In genomic region chr3:52084954-52085730, GRCh38 we compare ENCODE assay signal across 15 cellular contexts. TPM values are rescaled to one million over a fixed set of nuclear protein-coding genes. Genes with fewer than 3 reads are reported as not detected.
A peak's percentile ranks its signal among the peaks of the same experiment; 100 is the strongest.
DNase-seq lines count a peak whose midpoint lies in the region; TF ChIP-seq lines count a peak whose summit lies in the region.
"Had no signal": no experiment of that assay in that cellular context is flagged by ENCODE, and none has a peak within 500 bp of the region (broad histone marks: within the 10 kb centered on the region; RNA-seq: fewer than 3 reads in every experiment).

No MANE protein-coding gene starts in this region.

- CTCF ChIA-PET in activated CD4-positive, alpha-beta memory T cell treated with anti-CD3 and anti-CD28 coated beads, Interleukin-2, amount 10 ng/mL, durations not matched to agents 7 days and 5 days (lab: Charles Lee) = interaction anchor here (1.5 to 1.6 kb wide), 2 partner anchors 32 to 36 kb away, joined by 4 to 5 read pairs; no protein-coding TSS in a partner anchor

- POLR2A ChIA-PET in activated CD4-positive, alpha-beta memory T cell treated with anti-CD3 and anti-CD28 coated beads, Interleukin-2, amount 10 ng/mL, durations not matched to agents 7 days and 5 days (lab: Charles Lee) = interaction anchor here (0.8 to 1.7 kb wide), 3 partner anchors 10 to 32 kb away, joined by 3 to 7 read pairs (median 3); partner anchors contain the start of gene DUSP7

- peaks cover 24% of the 10 kb centered on the region for H3K4me1 Mint-ChIP-seq in activated CD4-positive, alpha-beta T cell treated with anti-CD3 and anti-CD28 coated beads, Interleukin-2, amount 10 ng/mL, durations not matched to agents 24 days and 14 days
- peaks cover 17% of the 10 kb centered on the region for H3K4me1 Mint-ChIP-seq in endothelial cell (ENCODE audit: unreplicated experiment)
- H3K4me1 Mint-ChIP-seq in activated CD4-positive, alpha-beta memory T cell treated with anti-CD3 and anti-CD28 coated beads, Interleukin-2, amount 10 ng/mL, durations not matched to agents 7 days and 5 days = peaks cover 23% of the 10 kb centered on the region

- H3K4me3 Mint-ChIP-seq in activated CD4-positive, alpha-beta T cell treated with anti-CD3 and anti-CD28 coated beads, Interleukin-2, amount 10 ng/mL, durations not matched to agents 24 days and 14 days = no peak overlapping the region
- H3K4me3 Mint-ChIP-seq in endothelial cell (ENCODE audit: unreplicated experiment) = no peak overlapping the region
- no peak overlapping the region for H3K4me3 Mint-ChIP-seq in activated CD4-positive, alpha-beta memory T cell treated with anti-CD3 and anti-CD28 coated beads, Interleukin-2, amount 10 ng/mL, durations not matched to agents 7 days and 5 days
- H3K4me3 Mint-ChIP-seq: naive thymus-derived CD4-positive, alpha-beta T cell; type B pancreatic cell had no signal

- TF ChIP-seq CTCF in endothelial cell (IDR thresholded peaks at IDR 0.05; ENCODE audit: unreplicated experiment) = no peak

- intact Hi-C loops in activated CD4-positive, alpha-beta T cell treated with anti-CD3 and anti-CD28 coated beads, Interleukin-2, amount 10 ng/mL, durations not matched to agents 24 days and 14 days (cut with micrococcal nuclease) = no loop called here
- intact Hi-C loops in posterior vena cava (cut with DNase I) = no loop called here

- no peaks in the 10 kb centered on the region for H3K27me3 Mint-ChIP-seq in activated CD4-positive, alpha-beta T cell treated with anti-CD3 and anti-CD28 coated beads, Interleukin-2, amount 10 ng/mL, durations not matched to agents 24 days and 14 days
- H3K27me3 Mint-ChIP-seq in endothelial cell (ENCODE audit: unreplicated experiment) = peaks cover 9% of the 10 kb centered on the region
- no peaks in the 10 kb centered on the region for H3K27me3 Mint-ChIP-seq in activated CD4-positive, alpha-beta memory T cell treated with anti-CD3 and anti-CD28 coated beads, Interleukin-2, amount 10 ng/mL, durations not matched to agents 7 days and 5 days
- H3K27me3 Mint-ChIP-seq: naive thymus-derived CD4-positive, alpha-beta T cell; type B pancreatic cell had no signal

- no peaks in the 10 kb centered on the region for H3K9me3 Mint-ChIP-seq in activated CD4-positive, alpha-beta T cell treated with anti-CD3 and anti-CD28 coated beads, Interleukin-2, amount 10 ng/mL, durations not matched to agents 24 days and 14 days
- no peaks in the 10 kb centered on the region for H3K9me3 Mint-ChIP-seq in endothelial cell (ENCODE audit: unreplicated experiment)
- no peaks in the 10 kb centered on the region for H3K9me3 Mint-ChIP-seq in activated CD4-positive, alpha-beta memory T cell treated with anti-CD3 and anti-CD28 coated beads, Interleukin-2, amount 10 ng/mL, durations not matched to agents 7 days and 5 days
- H3K9me3 Mint-ChIP-seq: naive thymus-derived CD4-positive, alpha-beta T cell; type B pancreatic cell had no signal

- peak overlapping the region; percentile 65 for H3K27ac Mint-ChIP-seq in activated CD4-positive, alpha-beta T cell treated with anti-CD3 and anti-CD28 coated beads, Interleukin-2, amount 10 ng/mL, durations not matched to agents 24 days and 14 days
- H3K27ac Mint-ChIP-seq in endothelial cell (ENCODE audit: unreplicated experiment) = no peak overlapping the region
- no peak overlapping the region for H3K27ac Mint-ChIP-seq in activated CD4-positive, alpha-beta memory T cell treated with anti-CD3 and anti-CD28 coated beads, Interleukin-2, amount 10 ng/mL, durations not matched to agents 7 days and 5 days
- H3K27ac Mint-ChIP-seq: type B pancreatic cell had no signal

- H3K36me3 Mint-ChIP-seq in activated CD4-positive, alpha-beta T cell treated with anti-CD3 and anti-CD28 coated beads, Interleukin-2, amount 10 ng/mL, durations not matched to agents 24 days and 14 days (ENCODE audit: low read depth) = no peaks in the 10 kb centered on the region
- H3K36me3 Mint-ChIP-seq in endothelial cell (ENCODE audit: low read depth, unreplicated experiment) = no peaks in the 10 kb centered on the region
- H3K36me3 Mint-ChIP-seq in activated CD4-positive, alpha-beta memory T cell treated with anti-CD3 and anti-CD28 coated beads, Interleukin-2, amount 10 ng/mL, durations not matched to agents 7 days and 5 days (ENCODE audit: low read depth) = no peaks in the 10 kb centered on the region
- H3K36me3 Mint-ChIP-seq: naive thymus-derived CD4-positive, alpha-beta T cell; type B pancreatic cell had no signal

- no peak for DNase-seq in activated CD4-positive, alpha-beta T cell treated with anti-CD3 and anti-CD28 coated beads, Interleukin-2, amount 10 ng/mL, durations not matched to agents 24 days and 14 days
- no peak for DNase-seq in activated CD4-positive, alpha-beta T cell treated with anti-CD3 and anti-CD28 coated beads, Interleukin-2, amount 50 U/mL, for 4 hours
- DNase-seq in RPMI8226 = peak; percentile 31
- peak; percentile 23 for DNase-seq in endothelial cell (ENCODE audit: low spot score)
- peak; percentile 69 for DNase-seq in posterior vena cava (ENCODE audit: low spot score)
- no peak for DNase-seq in activated CD4-positive, alpha-beta memory T cell treated with anti-CD3 and anti-CD28 coated beads, Interleukin-2, amount 10 ng/mL, durations not matched to agents 7 days and 5 days
- DNase-seq in middle frontal gyrus (ENCODE audit: extremely low spot score, low spot score) = no peak
- DNase-seq in NCI-H748 treated with DMSO at 0.1 percent for 48 hours (lab: John Stamatoyannopoulos, UW) = no peak
- DNase-seq: Calu3; GF-D8; naive thymus-derived CD4-positive, alpha-beta T cell; NCI-H1436; NCI-H345; stimulated activated CD4-positive, alpha-beta T cell treated with anti-CD3 and anti-CD28 coated beads, Interleukin-4, amount 100 ng/mL, for 4 hours had no signal

RNA-seq across cellular contexts. Expression of gene DUSP7, which starts 28.8 kb away (rescaled TPM):
- total RNA-seq in activated CD4-positive, alpha-beta T cell treated with anti-CD3 and anti-CD28 coated beads, Interleukin-2, amount 10 ng/mL, durations not matched to agents 24 days and 14 days = 33.5 and 34.0 TPM in 2 replicates
- 21.7 TPM for total RNA-seq in endothelial cell (ENCODE audit: unreplicated experiment)
- total RNA-seq in posterior vena cava = 10 to 100 TPM; 29.9 to 36.4 TPM
- 10 to 100 TPM; 40.1 to 40.9 TPM for total RNA-seq in activated CD4-positive, alpha-beta memory T cell treated with anti-CD3 and anti-CD28 coated beads, Interleukin-2, amount 10 ng/mL, durations not matched to agents 7 days and 5 days

Comparison
In these comparisons a context has a peak if more than half of its experiments do, and no peak if none do; other contexts are left out.
1. DNase-seq: peak in RPMI8226 (single experiment), endothelial cell (single experiment) and posterior vena cava (single experiment); none in activated CD4-positive, alpha-beta T cell treated with anti-CD3 and anti-CD28 coated beads, Interleukin-2, amount 10 ng/mL, durations not matched to agents 24 days and 14 days (single experiment), activated CD4-positive, alpha-beta T cell treated with anti-CD3 and anti-CD28 coated beads, Interleukin-2, amount 50 U/mL, for 4 hours (0 of 2), activated CD4-positive, alpha-beta memory T cell treated with anti-CD3 and anti-CD28 coated beads, Interleukin-2, amount 10 ng/mL, durations not matched to agents 7 days and 5 days (single experiment), middle frontal gyrus (single experiment) and NCI-H748 treated with DMSO at 0.1 percent for 48 hours (single experiment).